Comparison of ENCODE assay signal across 1 cellular context in the genomic region with DNA sequence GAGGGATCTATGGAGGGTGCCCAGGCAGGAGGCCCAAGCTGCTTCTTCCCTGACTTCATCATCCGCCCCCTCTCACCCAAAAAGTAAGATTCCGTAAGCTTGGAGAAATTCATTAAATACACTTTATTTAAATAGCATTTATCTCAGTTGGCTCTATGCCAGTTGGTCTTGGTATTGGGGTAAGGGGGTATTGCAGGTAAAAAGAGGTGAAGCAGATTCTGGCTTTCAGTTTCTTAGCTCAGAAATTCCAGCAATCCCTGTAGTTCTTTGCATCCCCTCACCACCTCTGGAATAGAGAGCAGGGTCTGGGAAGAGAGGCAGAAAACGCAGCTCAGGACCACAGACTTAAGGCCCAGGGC.
TF ChIP-seq lines count a peak whose summit lies in the region.

No MANE protein-coding gene starts in this region.

TF ChIP-seq in SK-N-SH treated with all-trans-retinoic acid at 6 μM for 48 hours, 23 proteins besides CTCF, POLR2A, EP300 and RAD21 (continued from another document):
- TF ChIP-seq CSRNP3 (CRISPR knock-in tag; IDR thresholded peaks at IDR 0.05) (no peak), TSHZ2 (CRISPR knock-in tag; IDR thresholded peaks at IDR 0.05) (no peak), ZFP30 (CRISPR knock-in tag; IDR thresholded peaks at IDR 0.05) (no peak)
TF ChIP-seq in SK-N-SH treated with all-trans-retinoic acid at 6 μM for 48 hours: peak in this region for 0.
